In genomic region chr12:122080149-122081107, GRCh38 we compare ENCODE assay signal across 1 cellular context.
TF ChIP-seq lines count a peak whose summit lies in the region.

No MANE protein-coding gene starts in this region.

TF ChIP-seq in K562, 482 proteins besides CTCF, POLR2A, EP300 and RAD21 (continued from another document and continues in another):
- no peak for TF ChIP-seq ZNF395 (CRISPR knock-in tag; IDR thresholded peaks at IDR 0.05)
- TF ChIP-seq ZNF717 (CRISPR knock-in tag; IDR thresholded peaks at IDR 0.05): no peak
- no peak for TF ChIP-seq TCF3 (CRISPR knock-in tag; IDR thresholded peaks at IDR 0.05)
- TF ChIP-seq COPS2 (conservative IDR thresholded peaks at IDR 0.05): no peak
- TF ChIP-seq SMAD4 (CRISPR knock-in tag; conservative IDR thresholded peaks at IDR 0.05): no peak
- TF ChIP-seq MAFG (tag; conservative IDR thresholded peaks at IDR 0.05): no peak
- TF ChIP-seq ZNF778 (CRISPR knock-in tag; IDR thresholded peaks at IDR 0.05): no peak
- TF ChIP-seq RBFOX2 (IDR thresholded peaks at IDR 0.05; ENCODE audit: low read depth, low read length): peak; percentile 24; the same call in 1 of the 2 replicates
- no peak for TF ChIP-seq MXD1 (CRISPR knock-in tag; IDR thresholded peaks at IDR 0.05; ENCODE audit: borderline replicate concordance, poor library complexity, severe bottlenecking)
- no peak for TF ChIP-seq TCFL5 (CRISPR knock-in tag; conservative IDR thresholded peaks at IDR 0.05)
- no peak for TF ChIP-seq TAF9B (IDR thresholded peaks at IDR 0.05; ENCODE audit: partially characterized antibody)
- TF ChIP-seq FOXK2 (conservative IDR thresholded peaks at IDR 0.05 in 1 of 2, IDR thresholded peaks at IDR 0.05 in 1 of 2; ENCODE audit: low read depth in 2 of 2): no peak
- no peak for TF ChIP-seq ZFP91 (CRISPR knock-in tag; IDR thresholded peaks at IDR 0.05)
- no peak for TF ChIP-seq ARID1B (IDR thresholded peaks at IDR 0.05)
- no peak for TF ChIP-seq ZNF239 (CRISPR knock-in tag; IDR thresholded peaks at IDR 0.05)
- TF ChIP-seq MECOM (CRISPR knock-in tag; IDR thresholded peaks at IDR 0.05): no peak
- no peak for TF ChIP-seq POLR2AphosphoS2 (IDR thresholded peaks at IDR 0.05; ENCODE audit: low read length)
- no peak for TF ChIP-seq BCL6 (CRISPR knock-in tag; IDR thresholded peaks at IDR 0.05)
- TF ChIP-seq ZFPM2 (CRISPR knock-in tag; IDR thresholded peaks at IDR 0.05): no peak
- no peak for TF ChIP-seq MTA3 (IDR thresholded peaks at IDR 0.05; ENCODE audit: borderline replicate concordance)
- no peak for TF ChIP-seq ZNF449 (CRISPR knock-in tag; IDR thresholded peaks at IDR 0.05)
- TF ChIP-seq SRSF3 (IDR thresholded peaks at IDR 0.05; ENCODE audit: insufficient read depth, low read length): no peak
- TF ChIP-seq ZNF143 (CRISPR knock-in tag; IDR thresholded peaks at IDR 0.05): no peak
- no peak for TF ChIP-seq NR2F6 (CRISPR knock-in tag; IDR thresholded peaks at IDR 0.05)
- TF ChIP-seq TCF7L2 (IDR thresholded peaks at IDR 0.05; ENCODE audit: low read depth, low read length): no peak; the same call in 1 of the 2 replicates
- 0 out of 4 replicates have a peak, but pooled peaks of 1 of the 2 experiments have one; percentile 2 for TF ChIP-seq MAZ (CRISPR knock-in tag; conservative IDR thresholded peaks at IDR 0.05 in 1 of 2, IDR thresholded peaks at IDR 0.05 in 1 of 2)
- peak in 1 of 2 experiments; percentile 58; a peak in 2 of 4 replicates for TF ChIP-seq MLLT1 (IDR thresholded peaks at IDR 0.05)
- no peak for TF ChIP-seq ZNF707 (CRISPR knock-in tag; conservative IDR thresholded peaks at IDR 0.05)
- no peak for TF ChIP-seq ZNF785 (CRISPR knock-in tag; IDR thresholded peaks at IDR 0.05)
- peak; percentile 17 for TF ChIP-seq TAF1 (IDR thresholded peaks at IDR 0.05; ENCODE audit: control insufficient read depth, extremely low read depth, insufficient read depth, low read length, severe bottlenecking)
- TF ChIP-seq TAL1 (IDR thresholded peaks at IDR 0.05): no peak
- TF ChIP-seq SP1 (CRISPR knock-in tag; IDR thresholded peaks at IDR 0.05): no peak
- TF ChIP-seq ZBTB11 (CRISPR knock-in tag; IDR thresholded peaks at IDR 0.05): no peak
- TF ChIP-seq SETDB1 (IDR thresholded peaks at IDR 0.05; ENCODE audit: low read length): no peak
- no peak for TF ChIP-seq ZKSCAN3 (CRISPR knock-in tag; IDR thresholded peaks at IDR 0.05)
- TF ChIP-seq CGGBP1 (CRISPR knock-in tag; IDR thresholded peaks at IDR 0.05): no peak
- TF ChIP-seq RBM14 (IDR thresholded peaks at IDR 0.05; ENCODE audit: borderline replicate concordance, insufficient read depth, low read depth, low read length): no peak
- TF ChIP-seq CUX1 (CRISPR knock-in tag; IDR thresholded peaks at IDR 0.05): no peak
- TF ChIP-seq KLF6 (CRISPR knock-in tag; IDR thresholded peaks at IDR 0.05; ENCODE audit: borderline replicate concordance): no peak
- no peak for TF ChIP-seq ZNF696 (CRISPR knock-in tag; conservative IDR thresholded peaks at IDR 0.05)
- TF ChIP-seq SNAPC5 (CRISPR knock-in tag; IDR thresholded peaks at IDR 0.05): no peak
- TF ChIP-seq KDM2B (CRISPR knock-in tag; IDR thresholded peaks at IDR 0.05): no peak
- no peak for TF ChIP-seq SREBF1 (IDR thresholded peaks at IDR 0.05; ENCODE audit: borderline replicate concordance, low read depth, low read length)
- 0 out of 2 replicates have a peak, but pooled peaks have one; percentile 11 for TF ChIP-seq ATF3 (IDR thresholded peaks at IDR 0.05)
- no peak for TF ChIP-seq ATF3 (CRISPR knock-in tag; conservative IDR thresholded peaks at IDR 0.05)
- TF ChIP-seq KDM1A (IDR thresholded peaks at IDR 0.05): no peak
